ENCODE assay signal across 9 cellular contexts in genomic region chr15:71806452-71806931, GRCh38. TPM values are rescaled to one million over a fixed set of nuclear protein-coding genes. Genes with fewer than 3 reads are reported as not detected.
DNase-seq lines count a peak whose midpoint lies in the region; ATAC-seq and TF ChIP-seq lines count a peak whose summit lies in the region.
"Had no signal": no experiment of that assay in that cellular context is flagged by ENCODE, and none has a peak within 500 bp of the region (broad histone marks: within the 10 kb centered on the region; RNA-seq: fewer than 3 reads in every experiment).

No MANE protein-coding gene starts in this region.

- H3K9me3 Mint-ChIP-seq in type B pancreatic cell, result no peaks in the 10 kb centered on the region

- DNase-seq in DMS 273 (lab: John Stamatoyannopoulos, UW; ENCODE audit: unreplicated experiment) (peak; percentile 58), DMS 273 treated with DMSO at 0.1 percent for 48 hours (lab: John Stamatoyannopoulos, UW) (no peak), SK-N-DZ (ENCODE audit: low spot score) (peak; percentile 45), fibroblast of villous mesenchyme (ENCODE audit: low read depth) (peak; percentile 42), type B pancreatic cell (ENCODE audit: extremely low spot score, unreplicated experiment) (no peak), HT-29 (ENCODE audit: low spot score) (no peak), NCI-H1930 (lab: John Stamatoyannopoulos, UW) (no peak)
- DNase-seq: NCI-H510A had no signal

- no peak overlapping the region for H3K4me3 ChIP-seq in fibroblast of villous mesenchyme (ENCODE audit: low read depth, low read length)

- H3K27me3 Mint-ChIP-seq in type B pancreatic cell, result no peaks in the 10 kb centered on the region

- peak overlapping the region; percentile 50 for H3K27ac Mint-ChIP-seq in type B pancreatic cell

- H3K36me3 Mint-ChIP-seq in type B pancreatic cell, result no peaks in the 10 kb centered on the region

- no peak for ATAC-seq in HG03460 (IDR thresholded peaks at IDR 0.05; ENCODE audit: unreplicated experiment)

- H3K4me1 Mint-ChIP-seq in type B pancreatic cell (ENCODE audit: unreplicated experiment), result peaks cover 34% of the 10 kb centered on the region

- TF ChIP-seq CTCF in fibroblast of villous mesenchyme (IDR thresholded peaks at IDR 0.05; ENCODE audit: insufficient read depth, low read depth, low read length), result no peak
- TF ChIP-seq CTCF in type B pancreatic cell (conservative IDR thresholded peaks at IDR 0.05), result no peak

- H3K4me3 Mint-ChIP-seq in type B pancreatic cell, result no peak overlapping the region

RNA-seq across cellular contexts. Expression of gene NR2E3, which starts 3.9 kb away (rescaled TPM):
- polyA plus RNA-seq in SK-N-DZ (2014; cell fraction: cytosol; rRNA removed), result not detected in 2 replicates
- polyA plus RNA-seq in SK-N-DZ (2014; cell fraction: nucleus; rRNA removed), result not detected in 2 replicates
- total RNA-seq in fibroblast of villous mesenchyme, result 0.86 and 0.97 TPM in 2 replicates
- total RNA-seq in type B pancreatic cell (ENCODE audit: low replicate concordance), result 0.38 and 0.94 TPM in 2 replicates
- 0.13 and 0.46 TPM in 2 replicates for total RNA-seq in HT-29 (2014; rRNA removed; shearing (Covaris generic))

Comparison
In these comparisons a context has a peak if more than half of its experiments do, and no peak if none do; other contexts are left out.
1. DNase-seq: peak in DMS 273 (single experiment), SK-N-DZ (single experiment) and fibroblast of villous mesenchyme (single experiment); none in DMS 273 treated with DMSO at 0.1 percent for 48 hours (single experiment), type B pancreatic cell (single experiment), HT-29 (single experiment) and NCI-H1930 (0 of 2).